Comparison of ENCODE assay signal across 22 cellular contexts in the genomic region with DNA sequence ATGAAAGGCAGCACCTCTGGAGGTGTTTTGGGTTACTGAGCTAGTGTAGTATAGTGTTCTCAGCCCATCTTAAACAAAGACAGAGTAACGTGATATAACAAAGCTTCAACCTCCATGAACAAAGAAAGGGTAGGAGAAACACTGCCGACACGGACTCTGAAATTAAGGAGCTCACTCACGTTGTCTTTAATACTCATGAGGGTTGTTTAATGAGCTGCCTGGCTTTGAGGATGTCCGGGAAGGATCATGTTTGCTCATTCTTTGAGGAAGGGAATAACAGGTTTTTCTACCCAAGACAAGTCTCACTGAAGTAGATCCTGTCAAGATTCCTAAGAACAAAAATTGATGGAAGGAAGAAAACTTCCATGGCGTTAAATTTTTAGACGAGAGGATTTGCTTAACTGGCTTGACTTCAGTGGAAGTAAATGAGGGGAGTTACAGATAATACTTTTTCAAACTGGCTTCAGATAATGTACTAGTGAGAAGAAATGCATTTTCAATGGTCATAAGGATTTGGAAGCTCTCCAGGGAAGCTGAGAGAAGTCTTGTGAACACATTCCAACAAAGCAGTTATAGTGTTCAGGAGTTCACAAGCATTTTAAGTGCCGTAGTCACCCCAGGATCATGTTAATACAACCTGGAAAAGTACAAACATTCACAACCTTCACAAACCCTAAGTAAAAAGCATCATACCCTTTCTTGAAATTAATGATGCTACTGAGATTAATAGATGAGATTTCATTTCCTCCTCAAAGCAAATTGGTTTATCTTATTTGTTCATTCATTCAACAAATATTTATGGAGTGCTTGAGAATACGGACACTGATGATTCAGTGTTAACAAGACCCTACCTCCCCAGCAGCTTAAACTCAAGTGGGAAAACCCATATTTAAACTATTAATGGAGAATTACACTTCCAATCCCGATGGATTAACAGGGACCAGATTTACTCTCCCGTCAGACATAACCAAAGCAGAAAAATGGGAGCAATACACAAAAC.
A peak's percentile ranks its signal among the peaks of the same experiment; 100 is the strongest.
DNase-seq lines count a peak whose midpoint lies in the region; ATAC-seq, FAIRE-seq and TF ChIP-seq lines count a peak whose summit lies in the region.
"Had no signal": no experiment of that assay in that cellular context is flagged by ENCODE, and none has a peak within 500 bp of the region (broad histone marks: within the 10 kb centered on the region; RNA-seq: fewer than 3 reads in every experiment).

No MANE protein-coding gene starts in this region.

- H3K27ac ChIP-seq in VCaP (peak overlapping the region; percentile 100), foreskin keratinocyte (peak overlapping the region; percentile 48)
- H3K27ac ChIP-seq: heart left ventricle, ovary, upper lobe of left lung had no signal

- no peak for ATAC-seq in foreskin keratinocyte
- ATAC-seq in GM18907 (IDR thresholded peaks at IDR 0.05; ENCODE audit: unreplicated experiment): no peak
- ATAC-seq: activated T-helper 17 cell treated with anti-CD3 and anti-CD28 coated beads, Interleukin-2, amount 50 U/mL, for 72 hours; heart left ventricle had no signal

- no peaks in the 10 kb centered on the region for H3K4me1 ChIP-seq in foreskin keratinocyte

- H3K4me3 ChIP-seq in skeletal muscle cell (ENCODE audit: low read depth, low read length): no peak overlapping the region
- H3K4me3 ChIP-seq: heart left ventricle, ovary, upper lobe of left lung had no signal

- peak; percentile 36 for DNase-seq in NCI-H2171 treated with DMSO at 0.1 percent for 48 hours (lab: John Stamatoyannopoulos, UW)
- DNase-seq in NCI-H2171 (lab: John Stamatoyannopoulos, UW): no peak
- DNase-seq in foreskin keratinocyte: peak in 1 of 2 donors; percentile 16
- DNase-seq in skeletal muscle cell (ENCODE audit: low read depth): peak; percentile 19
- no peak for DNase-seq in NOMO-1 (lab: John Stamatoyannopoulos, UW; ENCODE audit: unreplicated experiment in 2 of 2)
- no peak for DNase-seq in GM19239 (ENCODE audit: insufficient read length, low spot score)
- DNase-seq: activated B cell treated with CpG ODN at 0.5 μM for 24 hours; anterior cingulate cortex; CD4-positive, CD25-positive, alpha-beta regulatory T cell; heart left ventricle; NCI-H1105 treated with DMSO at 0.1 percent for 48 hours; NCI-H446; ovary; Right ventricle myocardium superior; stimulated activated CD4-positive, alpha-beta T cell treated with anti-CD3 and anti-CD28 coated beads, Interleukin-12 subunit alpha, Interleukin-12 subunit beta, amount 100 ng/mL, for 4 hours; stimulated activated naive CD4-positive, alpha-beta T cell treated with Interleukin-2 at 50 U/mL for 16 hours; upper lobe of left lung had no signal

- no peaks in the 10 kb centered on the region for H3K27me3 ChIP-seq in foreskin keratinocyte
- H3K27me3 ChIP-seq: heart left ventricle, ovary, upper lobe of left lung had no signal

- FAIRE-seq in GM19239 (lab: Jason Lieb, UNC): no peak
- FAIRE-seq: A204.1, keratinocyte had no signal

- TF ChIP-seq CTCF in VCaP (conservative IDR thresholded peaks at IDR 0.05) (no peak), foreskin keratinocyte (conservative IDR thresholded peaks at IDR 0.05) (no peak)

Comparison
In these comparisons a context has a peak if more than half of its experiments do, and no peak if none do; other contexts are left out.
1. DNase-seq: peak in NCI-H2171 treated with DMSO at 0.1 percent for 48 hours (single experiment) and skeletal muscle cell (single experiment); none in NCI-H2171 (single experiment), NOMO-1 (0 of 2) and GM19239 (single experiment).